In the genomic region with DNA sequence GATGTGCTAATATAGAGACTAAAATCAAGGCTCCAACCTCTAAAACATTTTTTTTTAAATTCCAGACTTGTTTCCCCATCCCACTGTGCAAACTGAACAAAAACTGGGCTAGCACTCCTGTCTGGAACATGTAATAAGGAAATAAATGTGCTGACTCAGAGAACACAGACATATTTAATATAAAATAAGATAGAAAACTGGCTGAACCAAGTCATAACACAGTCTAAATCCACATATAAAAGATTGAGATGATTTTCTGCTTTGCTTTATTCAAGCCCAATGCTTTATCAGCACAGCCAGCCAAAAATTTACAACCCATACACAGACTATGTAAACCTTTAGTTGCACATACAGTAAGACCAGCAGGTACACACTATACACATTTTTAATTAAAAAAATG, we compare ENCODE assay signal across 8 cellular contexts. TPM values are rescaled to one million over a fixed set of nuclear protein-coding genes. Genes with fewer than 3 reads are reported as not detected.
DNase-seq lines count a peak whose midpoint lies in the region; ATAC-seq and TF ChIP-seq lines count a peak whose summit lies in the region.

No MANE protein-coding gene starts in this region.

- peak overlapping the region; percentile 97 for H3K4me3 Mint-ChIP-seq in activated naive CD4-positive, alpha-beta T cell treated with anti-CD3 and anti-CD28 coated beads for 36 hours
- peak overlapping the region; percentile 92 to 99 (median 92) for H3K4me3 Mint-ChIP-seq in brain

- no peak overlapping the region for H3K4ac ChIP-seq in mesendoderm (ENCODE audit: low read depth, low read length)

- no peak overlapping the region for H3K56ac ChIP-seq in mesendoderm (ENCODE audit: low read length)

- no peak overlapping the region for H3K23ac ChIP-seq in mesendoderm (ENCODE audit: low read length)

- no peak for TF ChIP-seq CTCF in brain (conservative IDR thresholded peaks at IDR 0.05)
- no peak for TF ChIP-seq CTCF in upper lobe of left lung (IDR thresholded peaks at IDR 0.05)

- H4K5ac ChIP-seq in mesendoderm (ENCODE audit: low read length) = no peak overlapping the region

- H3K36me3 Mint-ChIP-seq in activated naive CD4-positive, alpha-beta T cell treated with anti-CD3 and anti-CD28 coated beads for 36 hours (ENCODE audit: low read depth) = peaks cover 51% of the 10 kb centered on the region
- H3K36me3 Mint-ChIP-seq in brain = peaks cover 34% of the 10 kb centered on the region

- H2BK5ac ChIP-seq in mesendoderm (ENCODE audit: low read length) = no peak overlapping the region

- peaks cover 35% of the 10 kb centered on the region for H3K79me2 ChIP-seq in mesendoderm (ENCODE audit: control insufficient read depth, insufficient read depth, low read length)

- H2BK15ac ChIP-seq in mesendoderm (replicated peaks; ENCODE audit: low read depth) = no peak overlapping the region

- no peak overlapping the region for H2AK5ac ChIP-seq in mesendoderm (ENCODE audit: low read length)

- no peak overlapping the region for H3K27ac ChIP-seq in mesendoderm (ENCODE audit: low read depth, low read length)
- peak overlapping the region; percentile 98 to 100 (median 100) for H3K27ac ChIP-seq in upper lobe of left lung

- H3K27ac Mint-ChIP-seq in activated naive CD4-positive, alpha-beta T cell treated with anti-CD3 and anti-CD28 coated beads for 36 hours = peak overlapping the region; percentile 100
- H3K27ac Mint-ChIP-seq in brain = peak overlapping the region in 4 of 5 experiments; percentile 57 to 98 (median 88)

- no peak for ATAC-seq in upper lobe of left lung (ENCODE audit: low FRiP score in 2 of 2)
- no peak for ATAC-seq in GM19023 (IDR thresholded peaks at IDR 0.05; ENCODE audit: unreplicated experiment)
- no peak for ATAC-seq in activated CD4-positive, CD25-positive, alpha-beta regulatory T cell treated with anti-CD3 and anti-CD28 coated beads, Interleukin-2, amount 50 U/mL, for 24 hours

- H3K4me3 ChIP-seq in mesendoderm (ENCODE audit: low read length) (no peak overlapping the region), upper lobe of left lung (peak overlapping the region; percentile 66 to 98 (median 92))

- no peak overlapping the region for H3K4me2 ChIP-seq in mesendoderm (ENCODE audit: low read length)

- H3K27me3 ChIP-seq in mesendoderm (ENCODE audit: insufficient read depth, low read length, poor library complexity) = no peaks in the 10 kb centered on the region
- H3K27me3 ChIP-seq in upper lobe of left lung = no peaks in the 10 kb centered on the region

- H3K9me3 Mint-ChIP-seq in activated naive CD4-positive, alpha-beta T cell treated with anti-CD3 and anti-CD28 coated beads for 36 hours = no peaks in the 10 kb centered on the region
- H3K9me3 Mint-ChIP-seq in brain = no peaks in the 10 kb centered on the region

- H3K9me3 ChIP-seq in upper lobe of left lung = no peaks in the 10 kb centered on the region

- peaks cover 1% of the 10 kb centered on the region for H3K79me1 ChIP-seq in mesendoderm (ENCODE audit: low read length)

- peak overlapping the region; percentile 84 for H3K9ac ChIP-seq in mesendoderm (ENCODE audit: low read length)

- H4K8ac ChIP-seq in mesendoderm (ENCODE audit: low read depth, low read length) = no peak overlapping the region

- DNase-seq in activated naive CD4-positive, alpha-beta T cell treated with anti-CD3 and anti-CD28 coated beads for 36 hours = no peak
- no peak for DNase-seq in activated naive CD4-positive, alpha-beta T cell treated with Interleukin-2 at 50 U/mL for 16 hours
- no peak for DNase-seq in mesendoderm
- no peak for DNase-seq in upper lobe of left lung
- no peak for DNase-seq in epidermal melanocyte (ENCODE audit: insufficient read length, low spot score)

- H2BK120ac ChIP-seq in mesendoderm (ENCODE audit: low read depth, low read length) = no peak overlapping the region

- H3K4me1 Mint-ChIP-seq in activated naive CD4-positive, alpha-beta T cell treated with anti-CD3 and anti-CD28 coated beads for 36 hours (ENCODE audit: low read depth) = peaks cover 59% of the 10 kb centered on the region
- H3K4me1 Mint-ChIP-seq in brain = peaks cover 59% of the 10 kb centered on the region

- CTCF ChIA-PET in activated naive CD4-positive, alpha-beta T cell treated with anti-CD3 and anti-CD28 coated beads for 36 hours (lab: Charles Lee) = interaction anchor here (2.1 kb wide), 1 partner anchor 16 kb away, joined by 7 read pairs; no protein-coding TSS in a partner anchor

- no peaks in the 10 kb centered on the region for H3K27me3 Mint-ChIP-seq in activated naive CD4-positive, alpha-beta T cell treated with anti-CD3 and anti-CD28 coated beads for 36 hours (ENCODE audit: low read depth)
- peaks cover 7% of the 10 kb centered on the region for H3K27me3 Mint-ChIP-seq in brain

- H3K36me3 ChIP-seq in mesendoderm (ENCODE audit: control insufficient read depth, insufficient read depth, low read length) = no peaks in the 10 kb centered on the region
- peaks cover 0 to 2% (median 0%) of the 10 kb centered on the region in 4 donors for H3K36me3 ChIP-seq in upper lobe of left lung

- H3K4me1 ChIP-seq in mesendoderm (ENCODE audit: control insufficient read depth, low read depth, low read length) (peaks cover 7% of the 10 kb centered on the region), upper lobe of left lung (peaks cover 43 to 62% (median 55%) of the 10 kb centered on the region in 4 donors)

- no peak for TF ChIP-seq POLR2A in upper lobe of left lung (IDR thresholded peaks at IDR 0.05)

- TF ChIP-seq EP300 in upper lobe of left lung (IDR thresholded peaks at IDR 0.05) = no peak

- intact Hi-C loops in activated naive CD4-positive, alpha-beta T cell treated with anti-CD3 and anti-CD28 coated beads for 36 hours (cut with micrococcal nuclease) = no loop called here

- no peak overlapping the region for H3K18ac ChIP-seq in mesendoderm (ENCODE audit: low read length)

RNA-seq across cellular contexts. Expression of a gene that starts 1.5 kb away (rescaled TPM):
- 100 to 1,000 TPM; 404 to 408 TPM for total RNA-seq in activated naive CD4-positive, alpha-beta T cell treated with anti-CD3 and anti-CD28 coated beads for 36 hours
- 81.5 TPM for polyA plus RNA-seq in brain (ENCODE audit: insufficient read depth, low read depth, low replicate concordance)
- polyA plus RNA-seq in mesendoderm (2013, experiment 1 of 2) = 42.3 TPM
- polyA plus RNA-seq in mesendoderm (2013, experiment 2 of 2) = 41.8 TPM
- 100 to 1,000 TPM; 228 to 335 (median 264) TPM for total RNA-seq in upper lobe of left lung

RNA-seq across cellular contexts. Expression of a gene that starts 36.3 kb away (rescaled TPM):
- total RNA-seq in activated naive CD4-positive, alpha-beta T cell treated with anti-CD3 and anti-CD28 coated beads for 36 hours = under 1 TPM; 0.64 to 0.67 TPM
- 36.9 TPM for polyA plus RNA-seq in brain (ENCODE audit: insufficient read depth, low read depth, low replicate concordance)
- 18.0 TPM for polyA plus RNA-seq in mesendoderm (2013, experiment 1 of 2)
- polyA plus RNA-seq in mesendoderm (2013, experiment 2 of 2) = 19.6 TPM
- total RNA-seq in upper lobe of left lung = 100 to 1,000 TPM in 5 of 6 donors, 10 to 100 TPM in 1; 89.1 to 406 (median 307) TPM

Comparison
In these comparisons a context has a peak if more than half of its experiments do, and no peak if none do; other contexts are left out.
1. RNA of a gene that starts 36.3 kb away (total RNA-seq): 89.1 to 406 TPM in upper lobe of left lung; 0.64 to 0.67 TPM in activated naive CD4-positive, alpha-beta T cell treated with anti-CD3 and anti-CD28 coated beads for 36 hours; every median in the first group is over 10 times any median in the second.